ENCODE assay signal across 7 cellular contexts in the genomic region with DNA sequence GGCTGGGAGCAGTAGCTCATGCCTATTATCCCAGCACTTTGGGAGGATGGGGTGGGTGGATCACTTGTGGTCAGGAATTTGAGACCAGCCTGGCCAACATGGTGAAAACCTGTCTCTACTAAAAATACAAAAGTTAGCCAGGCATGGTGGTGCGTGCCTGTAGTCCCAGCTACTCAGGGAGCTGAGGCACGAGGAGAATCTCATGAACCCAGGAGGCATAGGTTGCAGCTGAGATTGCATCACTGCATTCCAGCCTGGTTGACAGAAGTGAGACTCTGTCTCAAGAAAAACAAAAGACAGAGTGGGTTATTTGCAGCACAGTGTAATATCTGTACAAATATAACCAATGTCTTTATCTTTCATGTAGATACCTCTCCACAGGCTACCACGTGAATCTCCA.
A peak's percentile ranks its signal among the peaks of the same experiment; 100 is the strongest.
DNase-seq lines count a peak whose midpoint lies in the region; ATAC-seq and TF ChIP-seq lines count a peak whose summit lies in the region.
"Not testable (repeated sequence)": the region's sequence is repeated elsewhere in the genome, so short reads cannot be mapped to it uniquely, and the experiment has no call there.

No MANE protein-coding gene starts in this region.

- H3K27ac Mint-ChIP-seq in endodermal cell (peak overlapping the region; percentile 32), mesothelial cell of epicardium (peak overlapping the region; percentile 83)

- peaks cover 12% of the 10 kb centered on the region for H3K4me1 ChIP-seq in endodermal cell (ENCODE audit: control insufficient read depth, insufficient read depth, low read length)
- H3K4me1 ChIP-seq in heart left ventricle = peaks cover 0 to 61% (median 33%) of the 10 kb centered on the region in 12 donors

- ATAC-seq in heart left ventricle = peak in 2 of 4 donors; percentile 6 to 40

- H3K27me3 ChIP-seq in endodermal cell (ENCODE audit: control insufficient read depth, insufficient read depth, low read length, poor library complexity, severe bottlenecking); heart left ventricle: not testable (repeated sequence)

- not testable (repeated sequence) for H3K4me3 Mint-ChIP-seq in endodermal cell, mesothelial cell of epicardium

- H3K9me3 Mint-ChIP-seq in endodermal cell, mesothelial cell of epicardium: not testable (repeated sequence)

- H3K27me3 Mint-ChIP-seq in endodermal cell (ENCODE audit: insufficient read depth); mesothelial cell of epicardium (ENCODE audit: low read depth): not testable (repeated sequence)

- TF ChIP-seq CTCF in endodermal cell (conservative IDR thresholded peaks at IDR 0.05); heart left ventricle (IDR thresholded peaks at IDR 0.05); mesothelial cell of epicardium (IDR thresholded peaks at IDR 0.05; ENCODE audit: unreplicated experiment): not testable (repeated sequence)

- H3K36me3 ChIP-seq in endodermal cell (ENCODE audit: control insufficient read depth, insufficient read depth, low read length); heart left ventricle: not testable (repeated sequence)

- not testable (repeated sequence) for H3K4me3 ChIP-seq in endodermal cell (ENCODE audit: low read length); heart left ventricle; skeletal muscle cell (ENCODE audit: low read depth, low read length)

- H3K4me1 Mint-ChIP-seq in endodermal cell (peaks cover 51% of the 10 kb centered on the region), mesothelial cell of epicardium (peaks cover 59% of the 10 kb centered on the region)

- TF ChIP-seq POLR2A in heart left ventricle (IDR thresholded peaks at IDR 0.05) = not testable (repeated sequence)

- H3K9ac ChIP-seq in endodermal cell (ENCODE audit: extremely low read depth, low read length, poor library complexity, severe bottlenecking) = not testable (repeated sequence)

- not testable (repeated sequence) for H3K36me3 Mint-ChIP-seq in endodermal cell (ENCODE audit: low read depth); mesothelial cell of epicardium

- WGBS in endodermal cell (ENCODE audit: insufficient coverage in 1 of 2, insufficient read length in 1 of 2), 2 experiments = 35 to 81% methylated on average over 2 to 3 of the region's 3 CpGs
- WGBS in heart left ventricle, 4 donors = 43 to 54% (median 47%) methylated on average over 3 of the region's 3 CpGs

- intact Hi-C loops in heart left ventricle (cut with DNase I) = loop anchor here in 3 of 10 donors (5.0 to 10.0 kb wide), 3 partner anchors 94 to 608 kb away; partner anchors contain the start of gene CITED2 (in 1 of the 3)

- H3K27ac ChIP-seq in endodermal cell (ENCODE audit: low read depth, low read length) = not testable (repeated sequence)
- peak overlapping the region in 10 of 12 donors; percentile 10 to 78 (median 51) for H3K27ac ChIP-seq in heart left ventricle

- H3K9me3 ChIP-seq in endodermal cell (ENCODE audit: control insufficient read depth, low read length); heart left ventricle: not testable (repeated sequence)

- DNase-seq in ELR (ENCODE audit: low read depth) = peak; percentile 43
- peak; percentile 8 for DNase-seq in MV-4-11 (lab: John Stamatoyannopoulos, UW)
- DNase-seq in amniotic epithelial cell (ENCODE audit: low read depth) = peak; percentile 83
- not testable (repeated sequence) for DNase-seq in endodermal cell; heart left ventricle; mesothelial cell of epicardium (ENCODE audit: low spot score in 2 of 2, unreplicated experiment in 2 of 2)
- DNase-seq in skeletal muscle cell (ENCODE audit: low read depth) = peak; percentile 80
